In genomic region chr22:34669001-34669400, GRCh38 we compare ENCODE assay signal across 19 cellular contexts.
"Had no signal": no experiment of that assay in that cellular context is flagged by ENCODE, and none has a peak within 500 bp of the region (broad histone marks: within the 10 kb centered on the region; RNA-seq: fewer than 3 reads in every experiment).

No MANE protein-coding gene starts in this region.

- ATAC-seq: activated CD4-positive, CD25-positive, alpha-beta regulatory T cell treated with anti-CD3 and anti-CD28 coated beads, Interleukin-2, amount 50 U/mL, for 24 hours; left lung; mucosa of descending colon; naive thymus-derived CD8-positive, alpha-beta T cell; stimulated activated memory B cell treated with anti-CD40 and anti-IgM and Interleukin-4, amounts not matched to agents 10 μg/mL and 1 μg/mL and 100 μg/mL, for 72 hours had no signal

- H3K9me3 ChIP-seq: esophagus squamous epithelium, left lung, mucosa of descending colon, tibial artery, uterus had no signal

- H3K27ac ChIP-seq: esophagus squamous epithelium, left lung, parathyroid adenoma, tibial artery, uterus had no signal

- H3K36me3 ChIP-seq: esophagus squamous epithelium, left lung, tibial artery, uterus had no signal

- H3K4me3 ChIP-seq: esophagus squamous epithelium, left lung, mucosa of descending colon, tibial artery, uterus had no signal

- H3K4me1 ChIP-seq: esophagus squamous epithelium, left lung, parathyroid adenoma, tibial artery, uterus had no signal

- H3K27me3 ChIP-seq: esophagus squamous epithelium, left lung, tibial artery, uterus had no signal

- DNase-seq: activated CD4-positive, alpha-beta T cell treated with anti-CD3 and anti-CD28 coated beads, Interleukin-2, amount 50 U/mL, for 48 hours; activated naive CD4-positive, alpha-beta T cell treated with anti-CD3 and anti-CD28 coated beads, Interleukin-2, amount 50 U/mL, for 16 hours; cortex of kidney; effector CD4-positive, alpha-beta T cell; esophagus squamous epithelium; foreskin melanocyte; head of caudate nucleus; immature natural killer cell; left lung; mucosa of descending colon; naive thymus-derived CD8-positive, alpha-beta T cell; retina; stimulated activated CD4-positive, alpha-beta T cell treated with anti-CD3 and anti-CD28 coated beads, Interleukin-2, amount 100 ng/mL, for 48 hours; T-helper 9 cell; tibial artery; uterus had no signal
